In the genomic region with DNA sequence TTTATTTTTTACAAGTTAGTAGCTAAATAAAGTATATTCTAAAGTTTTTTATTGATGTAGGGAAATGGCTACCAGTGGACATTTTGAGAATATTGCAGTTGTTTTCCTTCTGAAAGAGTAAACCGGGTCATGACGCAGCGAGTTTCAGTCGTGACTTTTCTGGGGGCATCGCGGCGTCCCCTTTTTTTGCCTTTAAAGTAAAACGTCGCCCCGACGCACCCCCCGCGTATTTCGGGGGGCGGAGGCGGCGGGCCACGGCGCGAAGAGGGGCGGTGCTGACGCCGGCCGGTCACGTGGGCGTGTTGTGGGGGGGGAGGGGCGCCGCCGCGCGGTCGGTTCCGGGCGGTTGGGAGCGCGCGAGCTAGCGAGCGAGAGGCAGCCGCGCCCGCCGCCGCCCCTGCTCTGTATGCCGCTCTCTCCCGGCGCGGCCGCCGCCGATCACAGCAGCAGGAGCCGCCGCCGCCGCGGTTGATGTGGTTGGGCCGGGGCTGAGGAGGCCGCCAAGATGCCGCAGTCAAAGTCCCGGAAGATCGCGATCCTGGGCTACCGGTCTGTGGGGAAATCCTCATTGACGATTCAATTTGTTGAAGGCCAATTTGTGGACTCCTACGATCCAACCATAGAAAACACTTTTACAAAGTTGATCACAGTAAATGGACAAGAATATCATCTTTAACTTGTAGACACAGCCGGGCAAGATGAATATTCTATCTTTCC, we compare ENCODE assay signal across 8 cellular contexts. TPM values are rescaled to one million over a fixed set of nuclear protein-coding genes. Genes with fewer than 3 reads are reported as not detected.
DNase-seq lines count a peak whose midpoint lies in the region; ATAC-seq, FAIRE-seq and TF ChIP-seq lines count a peak whose summit lies in the region.
"Not testable (repeated sequence)": the region's sequence is repeated elsewhere in the genome, so short reads cannot be mapped to it uniquely, and the experiment has no call there.

No MANE protein-coding gene starts in this region.

- not testable (repeated sequence) for H2BK5ac ChIP-seq in H1 (ENCODE audit: low read depth, low read length)

- FAIRE-seq in H1 (lab: Jason Lieb, UNC) = not testable (repeated sequence)

- H2BK15ac ChIP-seq in H1 (ENCODE audit: low read length) = not testable (repeated sequence)

- H3K36me3 ChIP-seq in Peyer's patch; H1 (ENCODE audit: control insufficient read depth in 2 of 4, insufficient read depth in 4 of 4, low read length in 3 of 4); lung (ENCODE audit: control insufficient read depth in 2 of 2, insufficient read depth in 2 of 2, low read length in 2 of 2): not testable (repeated sequence)

- not testable (repeated sequence) for H3K27me3 ChIP-seq in Peyer's patch; H1 (replicated peaks in 1 of 4; ENCODE audit: control insufficient read depth in 3 of 4, extremely low read depth in 1 of 4, insufficient read depth in 3 of 4, low read length in 3 of 4); lung (ENCODE audit: control insufficient read depth, insufficient read depth)

- H4K5ac ChIP-seq in H1 (ENCODE audit: insufficient read length, low read depth, low read length) = not testable (repeated sequence)

- 0% methylated on average over 4 of the region's 66 CpGs; no CpG with 5 or more reads in 1 of the 2 experiments for WGBS in H1 (ENCODE audit: extremely low coverage in 1 of 2, insufficient coverage in 1 of 2, insufficient read length in 1 of 2, insufficient replicate concordance in 2 of 2, low coverage in 1 of 2, low lambda C conversion rate in 2 of 2, missing lambda C conversion rate in 1 of 2), 2 experiments
- 0% methylated on average over 5 to 23 of the region's 66 CpGs for WGBS in lung, 2 donors

- TF ChIP-seq POLR2A in Peyer's patch (IDR thresholded peaks at IDR 0.05); H1 (IDR thresholded peaks at IDR 0.05; ENCODE audit: control extremely low read depth in 1 of 2, low read depth in 2 of 2, low read length in 2 of 2): not testable (repeated sequence)

- not testable (repeated sequence) for H4K20me1 ChIP-seq in H1 (replicated peaks in 1 of 2; ENCODE audit: control insufficient read depth in 1 of 2, insufficient read depth in 2 of 2, low read length in 2 of 2)

- not testable (repeated sequence) for H3K14ac ChIP-seq in H1 (ENCODE audit: insufficient read length)

- H3K27ac ChIP-seq in 22Rv1 (peak overlapping the region; percentile 52), Peyer's patch (peak overlapping the region in 2 of 4 donors; percentile 56 to 67), lung (ENCODE audit: low read depth in 1 of 2, low read length in 1 of 2) (peak overlapping the region in 1 of 2 donors; percentile 33)
- not testable (repeated sequence) for H3K27ac ChIP-seq in H1 (ENCODE audit: low read depth, low read length)

- not testable (repeated sequence) for H3K9ac ChIP-seq in H1 (replicated peaks in 1 of 4; ENCODE audit: extremely low read depth in 1 of 4, low read depth in 3 of 4, low read length in 3 of 4)

- H3K23me2 ChIP-seq in H1 (ENCODE audit: low read depth, low read length) = not testable (repeated sequence)

- not testable (repeated sequence) for H3K18ac ChIP-seq in H1 (ENCODE audit: extremely low read depth, low read length)

- not testable (repeated sequence) for H2BK120ac ChIP-seq in H1 (replicated peaks; ENCODE audit: low read depth, low read length)

- H3K4me3 ChIP-seq in Peyer's patch (peak overlapping the region; percentile 22 to 57 (median 40)), H1 (ENCODE audit: extremely low read depth in 1 of 4, insufficient read depth in 2 of 4, low read depth in 3 of 4, low read length in 4 of 4) (peak overlapping the region in 2 of 4 experiments; percentile 33 to 54; a peak in 3 of 8 replicates)
- H3K4me3 ChIP-seq in lung = not testable (repeated sequence)

- not testable (repeated sequence) for TF ChIP-seq CTCF in 22Rv1 (IDR thresholded peaks at IDR 0.05); Peyer's patch (IDR thresholded peaks at IDR 0.05); H1 (IDR thresholded peaks at IDR 0.05; ENCODE audit: control extremely low read depth in 1 of 3, insufficient read depth in 1 of 3, low read depth in 1 of 3, low read length in 3 of 3); lung (IDR thresholded peaks at IDR 0.05; ENCODE audit: control extremely low read depth, extremely low read depth)

- H2AK5ac ChIP-seq in H1 (ENCODE audit: low read depth, low read length) = not testable (repeated sequence)

- H3K9me3 ChIP-seq in Peyer's patch; H1 (ENCODE audit: insufficient read depth in 2 of 2, low read depth in 1 of 2, low read length in 1 of 2); lung (ENCODE audit: control insufficient read depth in 2 of 2, insufficient read depth in 1 of 2, low read length in 1 of 2): not testable (repeated sequence)

- CTCF ChIA-PET in H1 (lab: Charles Lee; ENCODE audit: partially characterized antibody) = not testable (repeated sequence)

- not testable (repeated sequence) for H2BK20ac ChIP-seq in H1 (ENCODE audit: low read length)

- not testable (repeated sequence) for H2BK12ac ChIP-seq in H1 (ENCODE audit: low read depth, low read length)

- not testable (repeated sequence) for H3K4me2 ChIP-seq in H1 (ENCODE audit: insufficient read depth in 1 of 2, low read depth in 2 of 2, low read length in 2 of 2)

- H2AFZ ChIP-seq in H1 (ENCODE audit: low read length) = not testable (repeated sequence)

- H4K91ac ChIP-seq in H1 (replicated peaks; ENCODE audit: insufficient read length, low read length) = not testable (repeated sequence)

- not testable (repeated sequence) for H3K56ac ChIP-seq in H1 (replicated peaks; ENCODE audit: insufficient read length, low read depth, low read length)

- TF ChIP-seq EP300 in H1 (IDR thresholded peaks at IDR 0.05; ENCODE audit: borderline replicate concordance in 1 of 2, low read depth in 2 of 2, low read length in 2 of 2) = not testable (repeated sequence)

- not testable (repeated sequence) for TF ChIP-seq RAD21 in H1 (IDR thresholded peaks at IDR 0.05 in 1 of 2, conservative IDR thresholded peaks at IDR 0.05 in 1 of 2; ENCODE audit: low read depth in 2 of 2, low read length in 2 of 2)

- H3K79me2 ChIP-seq in H1 (ENCODE audit: control insufficient read depth in 1 of 2, insufficient read depth in 2 of 2, low read length in 2 of 2) = not testable (repeated sequence)

- H3K79me1 ChIP-seq in H1 (ENCODE audit: low read depth, low read length) = not testable (repeated sequence)

- H3K4me1 ChIP-seq in Peyer's patch; H1 (replicated peaks in 1 of 4; ENCODE audit: control insufficient read depth in 3 of 4, insufficient read depth in 4 of 4, low read length in 3 of 4); lung (ENCODE audit: control insufficient read depth in 2 of 2, insufficient read depth in 2 of 2, low read length in 2 of 2): not testable (repeated sequence)

- not testable (repeated sequence) for H4K8ac ChIP-seq in H1 (ENCODE audit: extremely low read depth, insufficient read depth, low read length)

- POLR2A ChIA-PET in H1 (lab: Charles Lee; ENCODE audit: partially characterized antibody) = not testable (repeated sequence)

- not testable (repeated sequence) for H3K23ac ChIP-seq in H1 (ENCODE audit: insufficient read length)

- DNase-seq in Peyer's patch (peak; percentile 2 to 85 (median 25)), activated T-cell treated with anti-CD3 and anti-CD28 coated beads for 48 hours (ENCODE audit: low read depth) (peak; percentile 67), H1 (ENCODE audit: low read depth in 1 of 2, low spot score in 2 of 2) (peak in 1 of 2 experiments; percentile 59), lung (ENCODE audit: low spot score) (peak; percentile 79)
- peak; percentile 73 to 75 for DNase-seq in stimulated activated CD4-positive, alpha-beta T cell treated with anti-CD3 and anti-CD28 coated beads, Interleukin-2, amount 100 ng/mL, for 24 hours

- not testable (repeated sequence) for H3K4ac ChIP-seq in H1 (replicated peaks; ENCODE audit: insufficient read length, low read depth, low read length)

- ATAC-seq in GM19372 (IDR thresholded peaks at IDR 0.05; ENCODE audit: low read depth, unreplicated experiment) (peak; percentile 94), HG03025 (IDR thresholded peaks at IDR 0.05; ENCODE audit: low FRiP score, unreplicated experiment) (peak; percentile 78), lung (ENCODE audit: insufficient read depth, low FRiP score) (peak; percentile 100)

TF ChIP-seq in H1, 55 proteins besides CTCF, POLR2A, EP300 and RAD21:
- TF ChIP-seq, protein P1, sequence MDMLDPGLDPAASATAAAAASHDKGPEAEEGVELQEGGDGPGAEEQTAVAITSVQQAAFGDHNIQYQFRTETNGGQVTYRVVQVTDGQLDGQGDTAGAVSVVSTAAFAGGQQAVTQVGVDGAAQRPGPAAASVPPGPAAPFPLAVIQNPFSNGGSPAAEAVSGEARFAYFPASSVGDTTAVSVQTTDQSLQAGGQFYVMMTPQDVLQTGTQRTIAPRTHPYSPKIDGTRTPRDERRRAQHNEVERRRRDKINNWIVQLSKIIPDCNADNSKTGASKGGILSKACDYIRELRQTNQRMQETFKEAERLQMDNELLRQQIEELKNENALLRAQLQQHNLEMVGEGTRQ (IDR thresholded peaks at IDR 0.05; ENCODE audit: low read length) = peak; percentile 32; the same call in 1 of the 2 replicates
- 0 out of 2 replicates have a peak, but pooled peaks have one; percentile 9 for TF ChIP-seq MAX (IDR thresholded peaks at IDR 0.05)

RNA-seq across cellular contexts. Expression of gene SYT15B, which starts 57.5 kb away (rescaled TPM):
- total RNA-seq in Peyer's patch = 1 to 10 TPM in 1 of 4 donors, under 1 TPM in 1, not detected in 2; 0.94 to 4.1 TPM
- not detected in 2 replicates for total RNA-seq in H1 (2021; fragmentation: NEBNext Ultra II Directional; extraction: Animal tissue kit (Norgen Biotek cat#: 25700))
- polyA plus RNA-seq in H1 (2011; rRNA removed) = 0.13 and 0.17 TPM in 2 replicates
- 0.03 TPM for polyA plus RNA-seq in H1 (2011; cell fraction: cytosol; rRNA removed)
- polyA plus RNA-seq in H1 (2011; cell fraction: nucleus; rRNA removed) = 0.40 TPM
- polyA plus RNA-seq in H1 (2012, experiment 1 of 2) = 0.04 to 0.08 TPM in 2 of 4 replicates, not detected in the others
- 0.05 TPM for polyA plus RNA-seq in H1 (2012, experiment 2 of 2)
- 0.04 TPM for polyA plus RNA-seq in H1 (2013, experiment 1 of 2)
- 0.06 TPM for polyA plus RNA-seq in H1 (2013, experiment 2 of 2)
- polyA minus RNA-seq in H1 (2011; rRNA and poly(A)+ RNA removed) = 0.10 and 0.16 TPM in 2 replicates
- polyA minus RNA-seq in H1 (2011; cell fraction: cytosol; rRNA and poly(A)+ RNA removed) = 0.22 TPM
- 0.50 TPM for polyA minus RNA-seq in H1 (2011; cell fraction: nucleus; rRNA and poly(A)+ RNA removed)
- 10 to 100 TPM; 39.0 to 59.8 TPM for total RNA-seq in lung
- polyA plus RNA-seq in lung = 10 to 100 TPM in 1 of 2 donors, 1 to 10 TPM in 1; 8.7 to 10.2 TPM

Comparison
In these comparisons a context has a peak if more than half of its experiments do, and no peak if none do; other contexts are left out.
1. RNA of gene SYT15B, which starts 57.5 kb away (total RNA-seq): 39.0 to 59.8 TPM in lung; 0.94 to 4.1 TPM in Peyer's patch and not detected in H1; every median in the first group is over 4 times any median in the second.
2. Peak in every context shown above with its lines, with median percentiles within 50 percentile points of each other: ATAC-seq.